Comparison of ENCODE assay signal across 1 cellular context in the genomic region with DNA sequence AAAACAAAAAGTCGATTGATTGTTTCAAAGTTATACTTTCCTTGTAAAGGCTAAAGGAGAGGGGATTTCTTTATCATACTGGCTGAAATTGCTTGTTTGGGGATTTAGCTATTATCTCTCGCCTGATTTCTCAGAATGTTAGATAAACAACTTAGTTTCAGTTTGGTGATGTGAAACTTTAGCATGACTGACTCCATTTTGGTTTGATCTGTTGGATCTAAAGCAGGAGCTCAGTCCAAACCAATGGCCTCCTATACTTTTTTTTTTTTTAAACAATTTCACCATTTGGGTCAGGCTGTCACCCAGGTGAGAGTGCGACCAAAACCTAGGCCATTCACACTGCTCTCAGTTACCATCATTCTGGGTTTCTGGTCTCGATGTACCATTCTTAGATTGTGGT.
A peak's percentile ranks its signal among the peaks of the same experiment; 100 is the strongest.
TF ChIP-seq lines count a peak whose summit lies in the region.

No MANE protein-coding gene starts in this region.

TF ChIP-seq in K562, 482 proteins besides CTCF, POLR2A, EP300 and RAD21 (continued from another document):
- TF ChIP-seq ZNF197 (CRISPR knock-in tag; IDR thresholded peaks at IDR 0.05; ENCODE audit: low read depth) (0 out of 2 replicates have a peak, but pooled peaks have one; percentile 58), ZNF764 (CRISPR knock-in tag; IDR thresholded peaks at IDR 0.05; ENCODE audit: low read depth) (no peak), DDX20 (tag; IDR thresholded peaks at IDR 0.05; ENCODE audit: low read depth) (peak; percentile 64), ZBTB17 (CRISPR knock-in tag; IDR thresholded peaks at IDR 0.05) (0 out of 2 replicates have a peak, but pooled peaks have one; percentile 26), STAT5A (IDR thresholded peaks at IDR 0.05; ENCODE audit: borderline replicate concordance, low read length) (no peak), ZNF766 (CRISPR knock-in tag; conservative IDR thresholded peaks at IDR 0.05) (peak; percentile 49; the same call in 1 of the 2 replicates), ZNF239 (CRISPR knock-in tag; IDR thresholded peaks at IDR 0.05) (0 out of 2 replicates have a peak, but pooled peaks have one; percentile 40), ZNF583 (CRISPR knock-in tag; IDR thresholded peaks at IDR 0.05) (0 out of 2 replicates have a peak, but pooled peaks have one; percentile 41), SMAD4 (CRISPR knock-in tag; conservative IDR thresholded peaks at IDR 0.05) (peak; percentile 61), SMAD3 (CRISPR knock-in tag; conservative IDR thresholded peaks at IDR 0.05) (peak; percentile 59; the same call in 1 of the 2 replicates), NR2C1 (IDR thresholded peaks at IDR 0.05) (no peak), NR2C1 (tag; IDR thresholded peaks at IDR 0.05) (0 out of 2 replicates have a peak, but pooled peaks have one; percentile 45), DMBX1 (CRISPR knock-in tag; IDR thresholded peaks at IDR 0.05; ENCODE audit: borderline replicate concordance) (peak; percentile 64; the same call in 1 of the 2 replicates), KDM2B (CRISPR knock-in tag; IDR thresholded peaks at IDR 0.05) (no peak), MEF2D (tag; conservative IDR thresholded peaks at IDR 0.05; ENCODE audit: low read depth) (0 out of 2 replicates have a peak, but pooled peaks have one; percentile 31)
- TF ChIP-seq, protein P1, sequence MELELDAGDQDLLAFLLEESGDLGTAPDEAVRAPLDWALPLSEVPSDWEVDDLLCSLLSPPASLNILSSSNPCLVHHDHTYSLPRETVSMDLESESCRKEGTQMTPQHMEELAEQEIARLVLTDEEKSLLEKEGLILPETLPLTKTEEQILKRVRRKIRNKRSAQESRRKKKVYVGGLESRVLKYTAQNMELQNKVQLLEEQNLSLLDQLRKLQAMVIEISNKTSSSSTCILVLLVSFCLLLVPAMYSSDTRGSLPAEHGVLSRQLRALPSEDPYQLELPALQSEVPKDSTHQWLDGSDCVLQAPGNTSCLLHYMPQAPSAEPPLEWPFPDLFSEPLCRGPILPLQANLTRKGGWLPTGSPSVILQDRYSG (tag; conservative IDR thresholded peaks at IDR 0.05; ENCODE audit: low read depth), result 0 out of 2 replicates have a peak, but pooled peaks have one; percentile 28
- TF ChIP-seq, protein P2, sequence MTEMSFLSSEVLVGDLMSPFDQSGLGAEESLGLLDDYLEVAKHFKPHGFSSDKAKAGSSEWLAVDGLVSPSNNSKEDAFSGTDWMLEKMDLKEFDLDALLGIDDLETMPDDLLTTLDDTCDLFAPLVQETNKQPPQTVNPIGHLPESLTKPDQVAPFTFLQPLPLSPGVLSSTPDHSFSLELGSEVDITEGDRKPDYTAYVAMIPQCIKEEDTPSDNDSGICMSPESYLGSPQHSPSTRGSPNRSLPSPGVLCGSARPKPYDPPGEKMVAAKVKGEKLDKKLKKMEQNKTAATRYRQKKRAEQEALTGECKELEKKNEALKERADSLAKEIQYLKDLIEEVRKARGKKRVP (CRISPR knock-in tag; IDR thresholded peaks at IDR 0.05), result 0 out of 2 replicates have a peak, but pooled peaks have one; percentile 9
- TF ChIP-seq, protein P3, sequence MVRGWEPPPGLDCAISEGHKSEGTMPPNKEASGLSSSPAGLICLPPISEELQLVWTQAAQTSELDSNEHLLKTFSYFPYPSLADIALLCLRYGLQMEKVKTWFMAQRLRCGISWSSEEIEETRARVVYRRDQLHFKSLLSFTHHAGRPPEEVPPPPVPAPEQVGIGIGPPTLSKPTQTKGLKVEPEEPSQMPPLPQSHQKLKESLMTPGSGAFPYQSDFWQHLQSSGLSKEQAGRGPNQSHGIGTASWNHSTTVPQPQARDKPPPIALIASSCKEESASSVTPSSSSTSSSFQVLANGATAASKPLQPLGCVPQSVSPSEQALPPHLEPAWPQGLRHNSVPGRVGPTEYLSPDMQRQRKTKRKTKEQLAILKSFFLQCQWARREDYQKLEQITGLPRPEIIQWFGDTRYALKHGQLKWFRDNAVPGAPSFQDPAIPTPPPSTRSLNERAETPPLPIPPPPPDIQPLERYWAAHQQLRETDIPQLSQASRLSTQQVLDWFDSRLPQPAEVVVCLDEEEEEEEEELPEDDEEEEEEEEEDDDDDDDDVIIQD (CRISPR knock-in tag; IDR thresholded peaks at IDR 0.05), result no peak
- TF ChIP-seq, protein P4, sequence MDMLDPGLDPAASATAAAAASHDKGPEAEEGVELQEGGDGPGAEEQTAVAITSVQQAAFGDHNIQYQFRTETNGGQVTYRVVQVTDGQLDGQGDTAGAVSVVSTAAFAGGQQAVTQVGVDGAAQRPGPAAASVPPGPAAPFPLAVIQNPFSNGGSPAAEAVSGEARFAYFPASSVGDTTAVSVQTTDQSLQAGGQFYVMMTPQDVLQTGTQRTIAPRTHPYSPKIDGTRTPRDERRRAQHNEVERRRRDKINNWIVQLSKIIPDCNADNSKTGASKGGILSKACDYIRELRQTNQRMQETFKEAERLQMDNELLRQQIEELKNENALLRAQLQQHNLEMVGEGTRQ (CRISPR knock-in tag; IDR thresholded peaks at IDR 0.05), result no peak
